ENCODE assay signal across 1 cellular context in genomic region chr9:122376791-122377190, GRCh38.
TF ChIP-seq lines count a peak whose summit lies in the region.

No MANE protein-coding gene starts in this region.

TF ChIP-seq in SK-N-SH treated with all-trans-retinoic acid at 6 μM for 48 hours, 23 proteins besides CTCF, POLR2A, EP300 and RAD21:
- no peak for TF ChIP-seq PATZ1 (CRISPR knock-in tag; IDR thresholded peaks at IDR 0.05; ENCODE audit: borderline replicate concordance)
- no peak for TF ChIP-seq ISL1 (CRISPR knock-in tag; IDR thresholded peaks at IDR 0.05)
- TF ChIP-seq CSRNP3 (CRISPR knock-in tag; IDR thresholded peaks at IDR 0.05) = no peak
- TF ChIP-seq ZFP30 (CRISPR knock-in tag; IDR thresholded peaks at IDR 0.05) = no peak
- no peak for TF ChIP-seq POU6F1 (CRISPR knock-in tag; IDR thresholded peaks at IDR 0.05; ENCODE audit: borderline replicate concordance, low read depth)
- TF ChIP-seq ZNF565 (CRISPR knock-in tag; conservative IDR thresholded peaks at IDR 0.05; ENCODE audit: low read depth) = no peak
- TF ChIP-seq ARNTL (CRISPR knock-in tag; IDR thresholded peaks at IDR 0.05; ENCODE audit: borderline replicate concordance, low read depth) = no peak
- TF ChIP-seq TSHZ2 (CRISPR knock-in tag; IDR thresholded peaks at IDR 0.05) = no peak
